10 cellular contexts compared by ENCODE assay signal in genomic region chr5:40409600-40409999, GRCh38.
DNase-seq lines count a peak whose midpoint lies in the region; ATAC-seq lines count a peak whose summit lies in the region.
"Had no signal": no experiment of that assay in that cellular context is flagged by ENCODE, and none has a peak within 500 bp of the region (broad histone marks: within the 10 kb centered on the region; RNA-seq: fewer than 3 reads in every experiment).

No MANE protein-coding gene starts in this region.

- peak overlapping the region; percentile 90 for H3K27ac ChIP-seq in epithelial cell of prostate

- no peak for ATAC-seq in stimulated activated naive CD8-positive, alpha-beta T cell treated with anti-CD3 and anti-CD28 coated beads, Interleukin-15, Interleukin-2, amounts not matched to agents 100 U/mL and 50 U/mL, for 24 hours
- no peak for ATAC-seq in GM18502 (IDR thresholded peaks at IDR 0.05; ENCODE audit: poor library complexity, unreplicated experiment)

- DNase-seq in activated T-cell treated with anti-CD3 and anti-CD28 coated beads, Interleukin-2, amount 50 U/mL, for 1 hour, result peak; percentile 41
- no peak for DNase-seq in activated T-cell treated with anti-CD3 and anti-CD28 coated beads for 4 hours
- peak; percentile 29 for DNase-seq in T-helper 9 cell
- DNase-seq in epithelial cell of prostate (ENCODE audit: low read depth, low spot score), result no peak
- DNase-seq in stimulated activated naive CD8-positive, alpha-beta T cell treated with anti-CD3 and anti-CD28 coated beads, Interleukin-15, Interleukin-2, amounts not matched to agents 100 U/mL and 50 U/mL, for 24 hours, result peak; percentile 45
- no peak for DNase-seq in NCI-H524 (lab: John Stamatoyannopoulos, UW)
- DNase-seq in SW480 (ENCODE audit: low spot score), result no peak
- DNase-seq: ACHN, NCI-H1436 treated with DMSO at 0.1 percent for 48 hours had no signal

Comparison
In these comparisons a context has a peak if more than half of its experiments do, and no peak if none do; other contexts are left out.
1. DNase-seq: peak in activated T-cell treated with anti-CD3 and anti-CD28 coated beads, Interleukin-2, amount 50 U/mL, for 1 hour (single experiment), T-helper 9 cell (single experiment) and stimulated activated naive CD8-positive, alpha-beta T cell treated with anti-CD3 and anti-CD28 coated beads, Interleukin-15, Interleukin-2, amounts not matched to agents 100 U/mL and 50 U/mL, for 24 hours (single experiment); none in activated T-cell treated with anti-CD3 and anti-CD28 coated beads for 4 hours (single experiment), epithelial cell of prostate (single experiment), NCI-H524 (0 of 2) and SW480 (single experiment).